In the genomic region with DNA sequence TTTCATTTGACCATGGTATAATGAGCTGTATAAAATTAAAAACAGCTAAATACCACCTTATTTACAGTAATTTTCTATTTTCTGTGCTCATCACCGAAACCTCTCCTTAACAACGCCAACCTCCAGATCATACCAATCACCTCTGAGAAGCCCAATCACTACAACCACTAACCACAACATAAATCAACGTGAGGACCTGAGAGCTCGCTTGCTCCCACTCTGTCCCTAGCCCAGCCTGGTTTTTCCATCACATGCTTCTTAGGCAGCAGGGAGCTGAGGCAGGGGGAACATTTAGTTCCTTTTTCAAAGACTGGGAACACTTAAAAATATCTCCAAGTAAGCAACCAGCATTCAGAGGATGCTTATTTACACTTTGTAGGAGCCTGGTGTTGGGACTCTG, we compare ENCODE assay signal across 27 cellular contexts. TPM values are rescaled to one million over a fixed set of nuclear protein-coding genes. Genes with fewer than 3 reads are reported as not detected.
DNase-seq lines count a peak whose midpoint lies in the region; ATAC-seq, FAIRE-seq and TF ChIP-seq lines count a peak whose summit lies in the region.
"Had no signal": no experiment of that assay in that cellular context is flagged by ENCODE, and none has a peak within 500 bp of the region (broad histone marks: within the 10 kb centered on the region; RNA-seq: fewer than 3 reads in every experiment).

No MANE protein-coding gene starts in this region.

- no peak overlapping the region for H3K4me3 Mint-ChIP-seq in astrocyte (ENCODE audit: unreplicated experiment)
- H3K4me3 Mint-ChIP-seq: activated T-cell treated with anti-CD3 and anti-CD28 coated beads, Interleukin-2, amount 50 U/mL, for 24 hours; neural progenitor cell had no signal

- no peaks in the 10 kb centered on the region for H3K36me3 Mint-ChIP-seq in astrocyte (ENCODE audit: low read depth, unreplicated experiment)
- H3K36me3 Mint-ChIP-seq: neural progenitor cell had no signal

- ATAC-seq in left ventricle myocardium superior (peak; percentile 52), lower lobe of right lung (no peak), upper lobe of right lung (peak; percentile 59), GM19023 (IDR thresholded peaks at IDR 0.05; ENCODE audit: unreplicated experiment) (no peak)
- ATAC-seq: GM12878, left colon had no signal

- H4K20me1 ChIP-seq in astrocyte (ENCODE audit: insufficient read depth, low read length) (no peaks in the 10 kb centered on the region), MM.1S (ENCODE audit: insufficient read depth, low read length) (no peaks in the 10 kb centered on the region)
- H4K20me1 ChIP-seq: BLaER1 had no signal

- intact Hi-C loops in left ventricle myocardium superior (cut with micrococcal nuclease) (no loop called here), left ventricle myocardium inferior (cut with micrococcal nuclease) (no loop called here), lower lobe of right lung (cut with DNase I) (no loop called here), upper lobe of right lung (cut with DNase I) (no loop called here)

- H3F3A ChIP-seq in MM.1S (ENCODE audit: insufficient read depth, low read length), result no peaks in the 10 kb centered on the region

- H3K79me2 ChIP-seq in astrocyte (ENCODE audit: insufficient read depth, low read length) (no peaks in the 10 kb centered on the region), MM.1S (ENCODE audit: low read length) (no peaks in the 10 kb centered on the region)

- FAIRE-seq in astrocyte (lab: Jason Lieb, UNC), result no peak
- FAIRE-seq: endothelial cell of umbilical vein, GM12878, pancreas had no signal

- peaks cover 25% of the 10 kb centered on the region for H3K9me3 ChIP-seq in left ventricle myocardium inferior (replicated peaks)
- no peaks in the 10 kb centered on the region for H3K9me3 ChIP-seq in astrocyte (ENCODE audit: insufficient read depth, low read depth, low read length)
- no peaks in the 10 kb centered on the region for H3K9me3 ChIP-seq in lower lobe of right lung
- H3K9me3 ChIP-seq in upper lobe of right lung, result no peaks in the 10 kb centered on the region
- no peaks in the 10 kb centered on the region for H3K9me3 ChIP-seq in MM.1S (replicated peaks; ENCODE audit: insufficient read depth, low read length)
- H3K9me3 ChIP-seq: pancreas, Peyer's patch, tibial artery had no signal

- H3K4me1 ChIP-seq in left ventricle myocardium inferior (no peaks in the 10 kb centered on the region), astrocyte (ENCODE audit: insufficient read depth, low read length) (no peaks in the 10 kb centered on the region), lower lobe of right lung (no peaks in the 10 kb centered on the region), upper lobe of right lung (no peaks in the 10 kb centered on the region), MM.1S (ENCODE audit: low read length) (peaks cover 7% of the 10 kb centered on the region)
- H3K4me1 ChIP-seq: neural progenitor cell, Peyer's patch, tibial artery had no signal

- no peak overlapping the region for H3K4me2 ChIP-seq in astrocyte (ENCODE audit: low read length)
- no peak overlapping the region for H3K4me2 ChIP-seq in MM.1S (ENCODE audit: low read depth, low read length)
- H3K4me2 ChIP-seq: BLaER1, neural progenitor cell had no signal

- H3K36me3 ChIP-seq in left ventricle myocardium inferior (no peaks in the 10 kb centered on the region), astrocyte (ENCODE audit: insufficient read depth, low read length) (no peaks in the 10 kb centered on the region), lower lobe of right lung (no peaks in the 10 kb centered on the region), upper lobe of right lung (no peaks in the 10 kb centered on the region), MM.1S (replicated peaks; ENCODE audit: insufficient read depth, low read length) (no peaks in the 10 kb centered on the region)
- H3K36me3 ChIP-seq: BLaER1, neural progenitor cell, pancreas, Peyer's patch, spleen, stomach, tibial artery, WERI-Rb-1 had no signal

- H3K4me3 ChIP-seq in left ventricle myocardium inferior, result no peak overlapping the region
- no peak overlapping the region for H3K4me3 ChIP-seq in astrocyte (ENCODE audit: insufficient read depth, low read depth, low read length)
- H3K4me3 ChIP-seq in lower lobe of right lung, result no peak overlapping the region
- no peak overlapping the region for H3K4me3 ChIP-seq in upper lobe of right lung
- H3K4me3 ChIP-seq in MM.1S (ENCODE audit: low read length), result no peak overlapping the region
- H3K4me3 ChIP-seq: BLaER1, GM12878, neural progenitor cell, pancreas, Peyer's patch, spleen, stomach, tibial artery had no signal

- H3K27me3 Mint-ChIP-seq in astrocyte (ENCODE audit: low read depth, unreplicated experiment), result peaks cover 2% of the 10 kb centered on the region
- H3K27me3 Mint-ChIP-seq: activated T-cell treated with anti-CD3 and anti-CD28 coated beads, Interleukin-2, amount 50 U/mL, for 24 hours had no signal

- TF ChIP-seq CTCF in left ventricle myocardium inferior (IDR thresholded peaks at IDR 0.05; ENCODE audit: borderline replicate concordance), result no peak
- no peak for TF ChIP-seq CTCF in astrocyte (IDR thresholded peaks at IDR 0.05; ENCODE audit: insufficient read depth, low read depth, low read length)
- TF ChIP-seq CTCF in lower lobe of right lung (IDR thresholded peaks at IDR 0.05), result no peak
- TF ChIP-seq CTCF in upper lobe of right lung (IDR thresholded peaks at IDR 0.05), result no peak
- TF ChIP-seq CTCF in MM.1S (IDR thresholded peaks at IDR 0.05; ENCODE audit: low read length), result no peak

- H3K9ac ChIP-seq in astrocyte (ENCODE audit: low read length) (no peak overlapping the region), MM.1S (ENCODE audit: low read length) (no peak overlapping the region)
- H3K9ac ChIP-seq: BLaER1, neural progenitor cell had no signal

- no peak for DNase-seq in left ventricle myocardium superior
- no peak for DNase-seq in left ventricle myocardium inferior
- DNase-seq in astrocyte (ENCODE audit: low read depth), result peak; percentile 64
- no peak for DNase-seq in lower lobe of right lung
- no peak for DNase-seq in upper lobe of right lung
- DNase-seq in MM.1S, result no peak
- DNase-seq: activated CD4-positive, alpha-beta T cell treated with anti-CD3 and anti-CD28 coated beads for 4 hours; activated T-cell treated with anti-CD3 and anti-CD28 coated beads, Interleukin-2, amount 50 U/mL, for 24 hours; H7; left colon; NCI-H2081; NCI-H2227 treated with DMSO at 0.1 percent for 48 hours; NCI-H69; pancreas; Peyer's patch; retina; SIG-M5; spleen; stimulated activated CD4-positive, alpha-beta T cell treated with anti-CD3 and anti-CD28 coated beads, Interleukin-2, amount 100 ng/mL, for 24 hours; stomach; tibial artery; WERI-Rb-1 had no signal

- no peaks in the 10 kb centered on the region for H3K27me3 ChIP-seq in left ventricle myocardium inferior (ENCODE audit: low read depth)
- no peaks in the 10 kb centered on the region for H3K27me3 ChIP-seq in astrocyte (ENCODE audit: insufficient read depth, low read length)
- no peaks in the 10 kb centered on the region for H3K27me3 ChIP-seq in lower lobe of right lung (ENCODE audit: low read depth)
- H3K27me3 ChIP-seq in upper lobe of right lung, result no peaks in the 10 kb centered on the region
- no peaks in the 10 kb centered on the region for H3K27me3 ChIP-seq in MM.1S (replicated peaks; ENCODE audit: insufficient read depth, low read length)
- H3K27me3 ChIP-seq: BLaER1, neural progenitor cell, pancreas, Peyer's patch, spleen, stomach, tibial artery had no signal

- H2AFZ ChIP-seq in astrocyte (ENCODE audit: low read depth, low read length) (no peak overlapping the region), MM.1S (ENCODE audit: low read length) (no peak overlapping the region)
- H2AFZ ChIP-seq: neural progenitor cell had no signal

- peaks cover 11% of the 10 kb centered on the region for H3K9me3 Mint-ChIP-seq in astrocyte (ENCODE audit: unreplicated experiment)

- peaks cover 4% of the 10 kb centered on the region for H3K4me1 Mint-ChIP-seq in astrocyte (ENCODE audit: low read depth, unreplicated experiment)

- H3K27ac ChIP-seq in left ventricle myocardium inferior (replicated peaks) (no peak overlapping the region), astrocyte (ENCODE audit: low read depth, low read length) (no peak overlapping the region), lower lobe of right lung (peak overlapping the region; percentile 15), upper lobe of right lung (no peak overlapping the region), MM.1S (ENCODE audit: low read length) (no peak overlapping the region)
- H3K27ac ChIP-seq: BLaER1, neural progenitor cell, pancreas, spleen, tibial artery, WERI-Rb-1 had no signal

- no peak overlapping the region for H3K27ac Mint-ChIP-seq in astrocyte (ENCODE audit: unreplicated experiment)
- H3K27ac Mint-ChIP-seq: activated T-cell treated with anti-CD3 and anti-CD28 coated beads, Interleukin-2, amount 50 U/mL, for 24 hours; neural progenitor cell had no signal

- no peaks in the 10 kb centered on the region for H3K9me2 ChIP-seq in MM.1S (replicated peaks; ENCODE audit: insufficient read depth, low read length)

RNA-seq across cellular contexts. Expression of gene IRF2BP2, which starts 56.2 kb away (rescaled TPM):
- total RNA-seq in left ventricle myocardium superior (124 TPM), left ventricle myocardium inferior (126 TPM), astrocyte (122 and 126 TPM in 2 replicates), lower lobe of right lung (154 TPM), upper lobe of right lung (161 TPM)

Comparison
In these comparisons a context has a peak if more than half of its experiments do, and no peak if none do; other contexts are left out.
1. ATAC-seq: peak in left ventricle myocardium superior (single experiment) and upper lobe of right lung (single experiment); none in lower lobe of right lung (0 of 2) and GM19023 (single experiment).